In the genomic region with DNA sequence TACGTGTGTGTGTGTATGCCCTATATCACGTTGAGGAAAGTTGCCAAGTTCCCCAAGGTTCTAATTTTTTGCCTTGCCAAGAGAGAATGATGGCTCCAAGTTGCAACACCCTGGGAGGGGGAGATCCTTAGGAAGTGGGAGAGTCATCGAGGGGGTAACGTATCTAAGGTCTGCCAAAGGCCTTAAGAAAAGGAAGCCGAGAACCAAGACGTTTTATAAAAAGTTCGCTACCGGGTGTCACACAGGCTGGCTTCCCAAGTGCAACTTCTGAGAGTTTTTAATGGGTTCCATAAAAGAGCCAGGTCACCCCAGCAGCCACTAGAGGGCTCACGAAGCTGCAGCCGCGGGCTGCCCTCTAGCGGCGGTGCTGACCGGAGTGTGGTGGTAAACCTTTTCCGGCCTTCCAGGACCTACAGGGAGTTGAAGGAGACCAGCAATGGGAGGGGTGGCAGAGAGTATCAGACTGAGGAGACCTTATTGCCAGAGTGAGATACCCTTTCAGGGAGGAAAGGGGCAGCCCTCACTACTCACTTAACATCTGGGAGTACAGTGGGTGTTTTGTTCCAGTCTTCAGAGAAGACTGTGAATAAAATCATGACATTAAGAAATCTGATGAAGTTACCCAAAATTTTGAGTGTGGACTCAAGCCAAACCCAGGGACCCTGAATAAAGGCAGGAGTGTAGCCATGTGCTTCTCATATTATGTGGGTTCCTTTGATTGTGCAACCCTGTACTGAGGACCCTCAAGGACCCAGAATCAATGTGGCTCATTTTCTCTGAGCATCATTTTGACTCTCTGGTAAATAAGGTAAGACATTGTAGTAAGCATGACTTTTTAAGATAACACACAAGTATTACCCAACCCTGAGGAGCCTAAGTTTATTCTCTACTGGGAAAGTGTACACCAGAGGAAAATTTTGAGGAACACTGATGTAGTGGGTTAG, we compare ENCODE assay signal across 8 cellular contexts. TPM values are rescaled to one million over a fixed set of nuclear protein-coding genes. Genes with fewer than 3 reads are reported as not detected.
DNase-seq lines count a peak whose midpoint lies in the region; ATAC-seq and TF ChIP-seq lines count a peak whose summit lies in the region.

No MANE protein-coding gene starts in this region.

- no peaks in the 10 kb centered on the region; the same call in 1 of the 2 replicates for H3F3A ChIP-seq in OCI-LY1 (ENCODE audit: insufficient read depth, low read length)

- peaks cover 23% of the 10 kb centered on the region for H3K79me2 ChIP-seq in OCI-LY1 (ENCODE audit: insufficient read depth, low read length)

- no peaks in the 10 kb centered on the region for H3K9me2 ChIP-seq in OCI-LY1 (ENCODE audit: low read depth, low read length)

- no peaks in the 10 kb centered on the region for H4K20me1 ChIP-seq in OCI-LY1 (ENCODE audit: insufficient read depth, low read length)

- H3K4me1 ChIP-seq in OCI-LY1 (ENCODE audit: insufficient read depth, low read length, severe bottlenecking) = peaks cover 25% of the 10 kb centered on the region
- peaks cover 0 to 5% of the 10 kb centered on the region in 2 donors for H3K4me1 ChIP-seq in esophagus (ENCODE audit: control insufficient read depth in 2 of 2, insufficient read depth in 2 of 2, low read length in 1 of 2)

- H3K36me3 ChIP-seq in OCI-LY1 (ENCODE audit: insufficient read depth, low read length) = no peaks in the 10 kb centered on the region
- H3K36me3 ChIP-seq in esophagus (ENCODE audit: control insufficient read depth in 2 of 2, insufficient read depth in 2 of 2, low read length in 1 of 2) = no peaks in the 10 kb centered on the region

- WGBS in esophagus, 2 donors = 1 to 4% methylated on average over 15 of the region's 15 CpGs

- H3K9ac ChIP-seq in OCI-LY1 (ENCODE audit: low read length) = peak overlapping the region; percentile 97

- ATAC-seq in GM21528 (IDR thresholded peaks at IDR 0.05; ENCODE audit: low FRiP score, unreplicated experiment) = peak; percentile 48

- DNase-seq in DMS53 (lab: John Stamatoyannopoulos, UW) (peak; percentile 93), HuH-7.5 (ENCODE audit: low spot score) (peak; percentile 68), myocyte (ENCODE audit: low read depth) (peak; percentile 92)
- DNase-seq in activated CD8-positive, alpha-beta memory T cell treated with anti-CD3 and anti-CD28 coated beads, Interleukin-2, amount 50 U/mL, for 48 hours = peak; percentile 92
- peak; percentile 72 for DNase-seq in stimulated activated CD8-positive, alpha-beta memory T cell treated with anti-CD3 and anti-CD28 coated beads, Interleukin-7, amount 100 ng/mL, for 24 hours (ENCODE audit: low read depth)

- peak overlapping the region; percentile 86 for H3K4me2 ChIP-seq in OCI-LY1 (ENCODE audit: low read length)

- H3K27me3 ChIP-seq in OCI-LY1 (ENCODE audit: insufficient read depth, low read length) = no peaks in the 10 kb centered on the region
- no peaks in the 10 kb centered on the region for H3K27me3 ChIP-seq in esophagus (ENCODE audit: control insufficient read depth in 1 of 2, insufficient read depth in 2 of 2, low read length in 2 of 2)

- TF ChIP-seq CTCF in OCI-LY1 (IDR thresholded peaks at IDR 0.05; ENCODE audit: low read length) = peak; percentile 100

- 0 out of 2 replicates have a peak overlapping the region, but pooled peaks have one; percentile 14 for H2AFZ ChIP-seq in OCI-LY1 (ENCODE audit: low read length)

- H3K4me3 ChIP-seq in OCI-LY1 (ENCODE audit: low read depth, low read length, poor library complexity, severe bottlenecking) (peak overlapping the region; percentile 84), esophagus (ENCODE audit: low read depth in 1 of 2, low read length in 2 of 2) (peak overlapping the region; percentile 7 to 56)

- H3K27ac ChIP-seq in OCI-LY1 (ENCODE audit: low read depth, low read length, poor library complexity, severe bottlenecking) (peak overlapping the region; percentile 89), esophagus (ENCODE audit: low read depth in 2 of 2, low read length in 1 of 2) (peak overlapping the region; percentile 69 to 75)

- no peaks in the 10 kb centered on the region for H3K9me3 ChIP-seq in OCI-LY1 (ENCODE audit: low read length)
- no peaks in the 10 kb centered on the region for H3K9me3 ChIP-seq in esophagus (ENCODE audit: control insufficient read depth in 2 of 2, insufficient read depth in 1 of 2, low read depth in 1 of 2, low read length in 1 of 2)

RNA-seq across cellular contexts. Expression of gene RFX7, which starts 2.5 kb away (rescaled TPM):
- 1 to 10 TPM; 1.9 TPM for polyA plus RNA-seq in esophagus
- total RNA-seq in myocyte = 9.8 and 10.0 TPM in 2 replicates
- polyA plus RNA-seq in myocyte (2012) = 7.6 TPM

Comparison
In these comparisons a context has a peak if more than half of its experiments do, and no peak if none do; other contexts are left out.
1. Peak in every context shown above with its lines: DNase-seq, ATAC-seq, H3K4me3 ChIP-seq and H3K27ac ChIP-seq.